Comparison of ENCODE assay signal across 1 cellular context in genomic region chr1:64875606-64876005, GRCh38.
TF ChIP-seq lines count a peak whose summit lies in the region.

No MANE protein-coding gene starts in this region.

TF ChIP-seq in H1, 55 proteins besides CTCF, POLR2A, EP300 and RAD21 (continued from another document):
- no peak for TF ChIP-seq FOSL1 (IDR thresholded peaks at IDR 0.05; ENCODE audit: insufficient read depth, low read depth, low read length)
- no peak for TF ChIP-seq KDM5A (IDR thresholded peaks at IDR 0.05; ENCODE audit: low read length)
- TF ChIP-seq RFX5 (IDR thresholded peaks at IDR 0.05; ENCODE audit: borderline replicate concordance, low read depth, low read length), result no peak
- TF ChIP-seq SUZ12 (IDR thresholded peaks at IDR 0.05; ENCODE audit: low read length), result no peak
- TF ChIP-seq POU5F1 (IDR thresholded peaks at IDR 0.05; ENCODE audit: low read depth, low read length), result no peak
- TF ChIP-seq SP2 (IDR thresholded peaks at IDR 0.05; ENCODE audit: low read length), result no peak
- no peak for TF ChIP-seq NRF1 (IDR thresholded peaks at IDR 0.05; ENCODE audit: low read depth, low read length)
- no peak for TF ChIP-seq USF2 (IDR thresholded peaks at IDR 0.05; ENCODE audit: low read length)
- TF ChIP-seq TAF7 (optimal IDR thresholded peaks at IDR 0.05; ENCODE audit: borderline replicate concordance, low read depth, low read length), result no peak
- no peak for TF ChIP-seq JUN (IDR thresholded peaks at IDR 0.05; ENCODE audit: low read depth, low read length)
- no peak for TF ChIP-seq JUND (IDR thresholded peaks at IDR 0.05; ENCODE audit: low read length)
- TF ChIP-seq SIRT6 (IDR thresholded peaks at IDR 0.05; ENCODE audit: low read length), result no peak
